In the genomic region with DNA sequence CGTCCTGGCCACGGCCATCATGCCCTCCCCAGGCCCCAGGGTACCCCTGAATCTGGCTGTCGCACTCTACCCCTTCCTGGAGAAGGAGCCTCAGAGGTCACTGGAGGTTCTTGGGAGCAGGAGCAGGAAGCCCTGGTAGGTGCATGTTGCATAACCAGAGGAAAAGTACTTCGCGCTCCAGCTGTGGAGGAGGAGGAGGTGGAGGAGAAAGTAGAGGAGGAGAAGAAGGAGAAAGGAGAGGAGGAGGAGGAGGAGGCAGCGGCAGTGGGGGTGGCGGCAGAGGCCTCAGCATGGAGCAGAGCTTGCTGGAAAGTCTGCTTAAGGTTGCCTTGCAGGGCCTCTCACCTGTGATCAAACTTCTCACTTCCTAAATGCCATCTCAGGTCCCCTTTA, we compare ENCODE assay signal across 13 cellular contexts.
A peak's percentile ranks its signal among the peaks of the same experiment; 100 is the strongest.
DNase-seq lines count a peak whose midpoint lies in the region; ATAC-seq, FAIRE-seq and TF ChIP-seq lines count a peak whose summit lies in the region.
"Had no signal": no experiment of that assay in that cellular context is flagged by ENCODE, and none has a peak within 500 bp of the region (broad histone marks: within the 10 kb centered on the region; RNA-seq: fewer than 3 reads in every experiment).

No MANE protein-coding gene starts in this region.

- no peak for FAIRE-seq in A549 (lab: Jason Lieb, UNC)

- no peak for TF ChIP-seq POLR2A in A549 (IDR thresholded peaks at IDR 0.05; ENCODE audit: low read length)
- TF ChIP-seq POLR2A in NB4 (IDR thresholded peaks at IDR 0.05; ENCODE audit: extremely low read depth, insufficient read length), result no peak

- no peak overlapping the region for H2AFZ ChIP-seq in OCI-LY7 (ENCODE audit: low read length)

- no peaks in the 10 kb centered on the region for H4K20me1 ChIP-seq in OCI-LY7 (ENCODE audit: insufficient read depth, low read length)

- H3K27ac Mint-ChIP-seq in nephron progenitor cell, result peak overlapping the region; percentile 83
- H3K27ac Mint-ChIP-seq: activated CD4-positive, alpha-beta memory T cell treated with anti-CD3 and anti-CD28 coated beads, Interleukin-2, amount 10 ng/mL, durations not matched to agents 7 days and 5 days; B cell had no signal

- H3K4me3 ChIP-seq in A549 (no peak overlapping the region; the same call in 2 of the 3 replicates), NB4 (ENCODE audit: low read depth, low read length) (no peak overlapping the region), ectodermal cell (ENCODE audit: insufficient read depth, low read depth, low read length) (no peak overlapping the region), OCI-LY7 (ENCODE audit: low read depth, low read length, poor library complexity, severe bottlenecking) (no peak overlapping the region)
- H3K4me3 ChIP-seq: body of pancreas had no signal

- CTCF ChIA-PET in A549 (lab: Yijun Ruan, JAX), result interaction anchor here (0.6 to 17.4 kb wide), 28 partner anchors 9 to 1181 kb away, joined by 3 to 880 read pairs (median 6); partner anchors contain the start of gene BAIAP2
- CTCF ChIA-PET in OCI-LY7 (lab: Charles Lee; ENCODE audit: unreplicated experiment), result interaction anchor here (1.0 kb wide), 1 partner anchor 71 kb away, joined by 8 read pairs; no protein-coding TSS in a partner anchor

- intact Hi-C loops in OCI-LY7 (cut with micrococcal nuclease; ENCODE audit: unreplicated experiment), result loop anchor here (1.0 kb wide), 1 partner anchor 73 kb away; no protein-coding TSS in a partner anchor

- ATAC-seq in A549, result no peak
- ATAC-seq in HG03175 (IDR thresholded peaks at IDR 0.05; ENCODE audit: unreplicated experiment), result no peak
- ATAC-seq: body of pancreas had no signal

- H3K9me2 ChIP-seq in OCI-LY7 (ENCODE audit: insufficient read depth, low read length), result no peaks in the 10 kb centered on the region

- TF ChIP-seq CTCF in A549 (IDR thresholded peaks at IDR 0.05) (no peak), NB4 (IDR thresholded peaks at IDR 0.05; ENCODE audit: low read depth, low read length) (no peak), nephron progenitor cell (IDR thresholded peaks at IDR 0.05) (no peak), OCI-LY7 (conservative IDR thresholded peaks at IDR 0.05; ENCODE audit: low read length) (no peak)

- no peaks in the 10 kb centered on the region for H3K36me3 Mint-ChIP-seq in nephron progenitor cell (ENCODE audit: low read depth)
- H3K36me3 Mint-ChIP-seq: naive B cell had no signal

- no peak for TF ChIP-seq RAD21 in A549 (conservative IDR thresholded peaks at IDR 0.05 in 1 of 2, IDR thresholded peaks at IDR 0.05 in 1 of 2)

- H3K27me3 ChIP-seq in ectodermal cell (ENCODE audit: control insufficient read depth, insufficient read depth, low read length, poor library complexity, severe bottlenecking), result no peaks in the 10 kb centered on the region
- H3K27me3 ChIP-seq: body of pancreas had no signal

- H3K27ac ChIP-seq in A549 (peak overlapping the region; percentile 87 to 92), ectodermal cell (ENCODE audit: insufficient read depth, low read depth, low read length, poor library complexity, severe bottlenecking) (peak overlapping the region; percentile 26), OCI-LY7 (ENCODE audit: low read depth, low read length, poor library complexity, severe bottlenecking) (no peak overlapping the region)

- H3K36me3 ChIP-seq in ectodermal cell (ENCODE audit: control insufficient read depth, insufficient read depth, low read length) (no peaks in the 10 kb centered on the region), OCI-LY7 (ENCODE audit: insufficient read depth, low read length) (no peaks in the 10 kb centered on the region)

- H3K4me1 ChIP-seq in A549 (peaks cover 66% of the 10 kb centered on the region), ectodermal cell (ENCODE audit: control insufficient read depth, insufficient read depth, low read length) (peaks cover 68% of the 10 kb centered on the region), OCI-LY7 (ENCODE audit: insufficient read depth, low read length, poor library complexity, severe bottlenecking) (peaks cover 4% of the 10 kb centered on the region)

- H3K79me2 ChIP-seq in OCI-LY7 (ENCODE audit: insufficient read depth, low read depth, low read length), result no peaks in the 10 kb centered on the region

- POLR2A ChIA-PET in A549 (lab: Yijun Ruan, JAX) (no interaction called here), OCI-LY7 (lab: Charles Lee) (no interaction called here)

- H3K9me3 Mint-ChIP-seq in nephron progenitor cell, result no peaks in the 10 kb centered on the region
- H3K9me3 Mint-ChIP-seq: activated CD4-positive, alpha-beta memory T cell treated with anti-CD3 and anti-CD28 coated beads, Interleukin-2, amount 10 ng/mL, durations not matched to agents 7 days and 5 days; naive B cell had no signal

- 91% methylated on average over 7 of the region's 7 CpGs for WGBS in A549 (ENCODE audit: missing lambda C conversion rate)
- 87 to 88% methylated on average over 7 of the region's 7 CpGs for WGBS in ectodermal cell, 2 experiments

- H3K4me2 ChIP-seq in A549, result peak overlapping the region; percentile 83
- H3K4me2 ChIP-seq in OCI-LY7 (ENCODE audit: low read length), result no peak overlapping the region

- no peak for TF ChIP-seq EP300 in A549 (IDR thresholded peaks at IDR 0.05)

- H3K9me3 ChIP-seq in A549 (no peaks in the 10 kb centered on the region), ectodermal cell (ENCODE audit: control insufficient read depth, low read length) (no peaks in the 10 kb centered on the region), OCI-LY7 (ENCODE audit: low read length) (no peaks in the 10 kb centered on the region)
- H3K9me3 ChIP-seq: body of pancreas had no signal

- H3K4me3 Mint-ChIP-seq in nephron progenitor cell, result peak overlapping the region; percentile 60
- H3K4me3 Mint-ChIP-seq: activated CD4-positive, alpha-beta memory T cell treated with anti-CD3 and anti-CD28 coated beads, Interleukin-2, amount 10 ng/mL, durations not matched to agents 7 days and 5 days; B cell; naive B cell had no signal

- BruUV-seq in OCI-LY7 (replicated peaks; lab: Mats Ljungman, UMichigan), result no TSS peak

- H3K27me3 Mint-ChIP-seq in nephron progenitor cell (ENCODE audit: low read depth, poor library complexity), result peaks cover 4% of the 10 kb centered on the region

- DNase-seq in A549 (ENCODE audit: low read depth in 1 of 2, low spot score in 1 of 2) (no peak), NB4 (ENCODE audit: low read depth) (peak; percentile 14), nephron progenitor cell (no peak), D341Med (ENCODE audit: low spot score) (no peak), SIG-M5 treated with dmso at 0.1 percent for 504 hours (lab: John Stamatoyannopoulos, UW; ENCODE audit: unreplicated experiment) (no peak), OCI-LY7 (ENCODE audit: low spot score) (no peak)
- DNase-seq: naive B cell, NCI-H1048 had no signal

- H3K4me1 Mint-ChIP-seq in nephron progenitor cell, result peaks cover 64% of the 10 kb centered on the region
- H3K4me1 Mint-ChIP-seq: B cell had no signal

TF ChIP-seq in A549, 52 proteins besides CTCF, POLR2A, EP300 and RAD21:
- TF ChIP-seq EHF (CRISPR knock-in tag; IDR thresholded peaks at IDR 0.05) (no peak), CBX2 (IDR thresholded peaks at IDR 0.05; ENCODE audit: borderline replicate concordance, low read depth) (no peak), JUN (IDR thresholded peaks at IDR 0.05) (no peak), MYC (IDR thresholded peaks at IDR 0.05; ENCODE audit: borderline replicate concordance, low read length) (no peak), HDAC2 (IDR thresholded peaks at IDR 0.05) (no peak)
- TF ChIP-seq, protein P1, sequence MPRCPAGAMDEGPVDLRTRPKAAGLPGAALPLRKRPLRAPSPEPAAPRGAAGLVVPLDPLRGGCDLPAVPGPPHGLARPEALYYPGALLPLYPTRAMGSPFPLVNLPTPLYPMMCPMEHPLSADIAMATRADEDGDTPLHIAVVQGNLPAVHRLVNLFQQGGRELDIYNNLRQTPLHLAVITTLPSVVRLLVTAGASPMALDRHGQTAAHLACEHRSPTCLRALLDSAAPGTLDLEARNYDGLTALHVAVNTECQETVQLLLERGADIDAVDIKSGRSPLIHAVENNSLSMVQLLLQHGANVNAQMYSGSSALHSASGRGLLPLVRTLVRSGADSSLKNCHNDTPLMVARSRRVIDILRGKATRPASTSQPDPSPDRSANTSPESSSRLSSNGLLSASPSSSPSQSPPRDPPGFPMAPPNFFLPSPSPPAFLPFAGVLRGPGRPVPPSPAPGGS (IDR thresholded peaks at IDR 0.05), result no peak
- TF ChIP-seq, protein P2, sequence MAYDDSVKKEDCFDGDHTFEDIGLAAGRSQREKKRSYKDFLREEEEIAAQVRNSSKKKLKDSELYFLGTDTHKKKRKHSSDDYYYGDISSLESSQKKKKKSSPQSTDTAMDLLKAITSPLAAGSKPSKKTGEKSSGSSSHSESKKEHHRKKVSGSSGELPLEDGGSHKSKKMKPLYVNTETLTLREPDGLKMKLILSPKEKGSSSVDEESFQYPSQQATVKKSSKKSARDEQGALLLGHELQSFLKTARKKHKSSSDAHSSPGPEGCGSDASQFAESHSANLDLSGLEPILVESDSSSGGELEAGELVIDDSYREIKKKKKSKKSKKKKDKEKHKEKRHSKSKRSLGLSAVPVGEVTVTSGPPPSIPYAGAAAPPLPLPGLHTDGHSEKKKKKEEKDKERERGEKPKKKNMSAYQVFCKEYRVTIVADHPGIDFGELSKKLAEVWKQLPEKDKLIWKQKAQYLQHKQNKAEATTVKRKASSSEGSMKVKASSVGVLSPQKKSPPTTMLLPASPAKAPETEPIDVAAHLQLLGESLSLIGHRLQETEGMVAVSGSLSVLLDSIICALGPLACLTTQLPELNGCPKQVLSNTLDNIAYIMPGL (CRISPR knock-in tag; IDR thresholded peaks at IDR 0.05; ENCODE audit: borderline replicate concordance), result no peak
